ENCODE assay signal across 1 cellular context in genomic region chrX:103175256-103175655, GRCh38. TPM values are rescaled to one million over a fixed set of nuclear protein-coding genes. Genes with fewer than 3 reads are reported as not detected.
"Had no signal": no experiment of that assay in that cellular context is flagged by ENCODE, and none has a peak within 500 bp of the region (broad histone marks: within the 10 kb centered on the region; RNA-seq: fewer than 3 reads in every experiment).

No MANE protein-coding gene starts in this region.

RNA-seq across cellular contexts. Expression of gene BEX4, which starts 39.7 kb away (rescaled TPM):
- total RNA-seq: OCI-LY7 had no signal
